1 cellular context compared by ENCODE assay signal in genomic region chr21:44582055-44582454, GRCh38.
TF ChIP-seq lines count a peak whose summit lies in the region.

No MANE protein-coding gene starts in this region.

TF ChIP-seq in HepG2, 621 proteins besides CTCF, POLR2A, EP300 and RAD21:
- TF ChIP-seq ATF7 (IDR thresholded peaks at IDR 0.05) (peak; percentile 96), ATF7 (CRISPR knock-in tag; IDR thresholded peaks at IDR 0.05) (no peak), CREB1 (IDR thresholded peaks at IDR 0.05) (peak; percentile 90), CREB1 (CRISPR knock-in tag; IDR thresholded peaks at IDR 0.05) (no peak), ZNF44 (CRISPR knock-in tag; IDR thresholded peaks at IDR 0.05) (no peak)
